ENCODE assay signal across 17 cellular contexts in the genomic region with DNA sequence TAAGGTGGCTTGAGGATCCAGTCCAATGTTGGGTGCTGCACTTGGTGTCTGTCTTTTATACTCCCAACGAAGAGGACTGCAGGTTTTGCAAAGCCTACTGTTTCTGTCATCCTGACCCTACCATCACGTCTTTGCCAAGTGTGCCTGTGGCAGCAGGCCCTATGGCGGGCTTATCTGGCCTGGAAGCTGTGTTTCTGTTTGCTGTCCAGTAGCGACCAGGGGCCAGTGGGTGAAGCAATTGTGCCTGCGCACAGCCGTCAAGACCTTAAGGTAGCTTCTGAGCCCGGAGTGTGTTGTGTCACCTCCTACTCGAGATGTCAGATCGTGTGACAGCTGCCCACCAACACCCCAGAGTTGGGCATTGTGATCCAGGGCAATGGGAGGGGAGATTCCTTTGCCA.
DNase-seq lines count a peak whose midpoint lies in the region; ATAC-seq, FAIRE-seq and TF ChIP-seq lines count a peak whose summit lies in the region.
"Had no signal": no experiment of that assay in that cellular context is flagged by ENCODE, and none has a peak within 500 bp of the region (broad histone marks: within the 10 kb centered on the region; RNA-seq: fewer than 3 reads in every experiment).

No MANE protein-coding gene starts in this region.

- ATAC-seq in heart left ventricle, result peak in 3 of 4 donors; percentile 2 to 16 (median 3)
- no peak for ATAC-seq in left ventricle myocardium superior
- no peak for ATAC-seq in K562
- no peak for ATAC-seq in HG03571 (IDR thresholded peaks at IDR 0.05; ENCODE audit: unreplicated experiment)
- ATAC-seq: CD8-positive, alpha-beta T cell had no signal

- CTCF ChIA-PET in K562 (lab: Yijun Ruan, JAX; ENCODE audit: low intra/inter-chr PET ratio), result no interaction called here

- 75 to 83% (median 78%) methylated on average over 7 to 9 of the region's 9 CpGs for WGBS in heart left ventricle, 4 donors
- WGBS in K562 (ENCODE audit: insufficient coverage, low coverage, missing lambda C conversion rate), result 83% methylated on average over 9 of the region's 9 CpGs
- WGBS in mesenchymal stem cell, result 97% methylated on average over 9 of the region's 9 CpGs

- no peak overlapping the region for H2AK5ac ChIP-seq in mesenchymal stem cell (ENCODE audit: low read length, severe bottlenecking)

- TF ChIP-seq EP300 in K562 (IDR thresholded peaks at IDR 0.05; ENCODE audit: low read length), result no peak

- H3K36me3 ChIP-seq in heart left ventricle (peaks cover 0 to 36% (median 25%) of the 10 kb centered on the region in 9 donors), K562 (ENCODE audit: control insufficient read depth, insufficient read depth, low read length) (peaks cover 40% of the 10 kb centered on the region; the same call in 2 of the 3 replicates), mesenchymal stem cell (ENCODE audit: control insufficient read depth in 1 of 2, insufficient read depth in 2 of 2, low read depth in 1 of 2, low read length in 2 of 2) (peaks cover 38 to 50% of the 10 kb centered on the region in 2 experiments)

- intact Hi-C loops in heart left ventricle (cut with DNase I) (no loop called here), left ventricle myocardium superior (cut with micrococcal nuclease) (no loop called here), K562 (cut with micrococcal nuclease) (no loop called here)

- H2AFZ ChIP-seq in K562 (ENCODE audit: low read depth, low read length) (no peak overlapping the region), mesenchymal stem cell (ENCODE audit: low read depth, low read length) (no peak overlapping the region)

- H3K4me1 ChIP-seq in heart left ventricle, result peaks cover 0 to 36% (median 15%) of the 10 kb centered on the region in 12 donors
- peaks cover 9 to 19% of the 10 kb centered on the region in 2 experiments; a peak in 4 of 5 replicates for H3K4me1 ChIP-seq in K562 (replicated peaks in 1 of 2; ENCODE audit: control insufficient read depth in 2 of 2, insufficient read depth in 2 of 2, low read length in 2 of 2)
- peaks cover 9% of the 10 kb centered on the region for H3K4me1 ChIP-seq in mesenchymal stem cell (ENCODE audit: control insufficient read depth, insufficient read depth, low read depth, low read length)

- H3K4me3 ChIP-seq in heart left ventricle (no peak overlapping the region), K562 (no peak overlapping the region), mesenchymal stem cell (ENCODE audit: insufficient read depth in 1 of 2, low read depth in 1 of 2, low read length in 2 of 2) (no peak overlapping the region)
- H3K4me3 ChIP-seq: BLaER1, HAP-1 had no signal

- H2BK15ac ChIP-seq in mesenchymal stem cell (ENCODE audit: low read depth, poor library complexity, severe bottlenecking), result no peak overlapping the region

- peaks cover 2% of the 10 kb centered on the region; the same call in 1 of the 2 replicates for H4K20me1 ChIP-seq in K562 (replicated peaks; ENCODE audit: control insufficient read depth, insufficient read depth, low read length)

- no peak overlapping the region for H2BK5ac ChIP-seq in mesenchymal stem cell (ENCODE audit: low read depth, low read length, poor library complexity, severe bottlenecking)

- no peak overlapping the region for H3K14ac ChIP-seq in mesenchymal stem cell (ENCODE audit: low read length in 2 of 2)

- H3K9ac ChIP-seq in K562 (ENCODE audit: insufficient read depth in 1 of 2, low read depth in 2 of 2, low read length in 2 of 2), result 0 out of 4 replicates have a peak overlapping the region, but pooled peaks of 1 of the 2 experiments have one; percentile 22
- H3K9ac ChIP-seq in mesenchymal stem cell (ENCODE audit: low read length), result no peak overlapping the region
- H3K9ac ChIP-seq: BLaER1 had no signal

- peak overlapping the region; percentile 48 for H4K91ac ChIP-seq in mesenchymal stem cell (ENCODE audit: low read length)

- peaks cover 12% of the 10 kb centered on the region for H3K79me1 ChIP-seq in mesenchymal stem cell (replicated peaks; ENCODE audit: low read length, poor library complexity, severe bottlenecking)

- no peaks in the 10 kb centered on the region for H3K9me1 ChIP-seq in K562 (ENCODE audit: control insufficient read depth, insufficient read depth, low read length)

- TF ChIP-seq RAD21 in K562 (CRISPR knock-in tag; conservative IDR thresholded peaks at IDR 0.05 in 1 of 2, IDR thresholded peaks at IDR 0.05 in 1 of 2), result no peak

- H3K9me3 ChIP-seq in heart left ventricle (no peaks in the 10 kb centered on the region), K562 (replicated peaks; ENCODE audit: control insufficient read depth, insufficient read depth, low read depth, low read length) (no peaks in the 10 kb centered on the region), mesenchymal stem cell (ENCODE audit: control insufficient read depth, low read length) (no peaks in the 10 kb centered on the region)
- H3K9me3 ChIP-seq: BLaER1, HAP-1 had no signal

- H3K4me2 ChIP-seq in K562 (ENCODE audit: insufficient read depth, low read length) (no peak overlapping the region), mesenchymal stem cell (ENCODE audit: low read length, poor library complexity, severe bottlenecking) (no peak overlapping the region)
- H3K4me2 ChIP-seq: BLaER1 had no signal

- H3K23ac ChIP-seq in mesenchymal stem cell (ENCODE audit: low read length in 2 of 2), result no peak overlapping the region

- no peak overlapping the region for H3K4ac ChIP-seq in mesenchymal stem cell (ENCODE audit: low read depth in 1 of 2, low read length in 2 of 2)

- no peak overlapping the region for H3K27ac ChIP-seq in heart left ventricle
- H3K27ac ChIP-seq in K562 (ENCODE audit: extremely low read depth, low read depth, low read length), result no peak overlapping the region
- no peak overlapping the region for H3K27ac ChIP-seq in mesenchymal stem cell (ENCODE audit: low read length, poor library complexity, severe bottlenecking)
- H3K27ac ChIP-seq: BLaER1 had no signal

- POLR2A ChIA-PET in K562 (lab: Yijun Ruan, JAX), result interaction anchor here (0.6 to 0.7 kb wide), 2 partner anchors 8 to 195 kb away, joined by 3 read pairs; no protein-coding TSS in a partner anchor

- H3K79me2 ChIP-seq in K562 (ENCODE audit: control insufficient read depth, insufficient read depth, low read length), result peaks cover 21% of the 10 kb centered on the region

- in situ Hi-C loops in K562 (cut with MboI), result no loop called here

- no TSS peak for BruUV-seq in K562 (replicated peaks; lab: Mats Ljungman, UMichigan)

- TF ChIP-seq POLR2A in heart left ventricle (IDR thresholded peaks at IDR 0.05) (no peak), K562 (conservative IDR thresholded peaks at IDR 0.05) (no peak)

- no peak for FAIRE-seq in K562 (lab: Jason Lieb, UNC)
- FAIRE-seq: GM19239, H1 had no signal

- no peak for TF ChIP-seq CTCF in heart left ventricle (IDR thresholded peaks at IDR 0.05)
- TF ChIP-seq CTCF in K562 (IDR thresholded peaks at IDR 0.05 in 2 of 3, conservative IDR thresholded peaks at IDR 0.05 in 1 of 3; ENCODE audit: insufficient read depth in 2 of 3, low read depth in 1 of 3, low read length in 3 of 3), result no peak

- H3K27me3 ChIP-seq in heart left ventricle (no peaks in the 10 kb centered on the region), K562 (ENCODE audit: control insufficient read depth in 2 of 2, insufficient read depth in 2 of 2, low read length in 2 of 2) (no peaks in the 10 kb centered on the region), mesenchymal stem cell (ENCODE audit: control insufficient read depth in 1 of 2, insufficient read depth in 1 of 2, low read length in 2 of 2) (no peaks in the 10 kb centered on the region)
- H3K27me3 ChIP-seq: BLaER1 had no signal

- H2BK120ac ChIP-seq in mesenchymal stem cell (ENCODE audit: low read depth, low read length), result no peak overlapping the region

- H2BK12ac ChIP-seq in mesenchymal stem cell (ENCODE audit: low read length in 2 of 2), result no peak overlapping the region

- no peak overlapping the region for H4K8ac ChIP-seq in mesenchymal stem cell (ENCODE audit: low read length)

- no peak overlapping the region for H3K18ac ChIP-seq in mesenchymal stem cell (ENCODE audit: low read depth in 1 of 2, low read length in 2 of 2)

- DNase-seq in heart left ventricle (no peak), left ventricle myocardium superior (no peak), K562 (ENCODE audit: extremely low read depth in 1 of 4, low spot score in 3 of 4) (no peak), mesenchymal stem cell (no peak), NCI-H2196 (lab: John Stamatoyannopoulos, UW; ENCODE audit: unreplicated experiment) (no peak), HuH-7 (ENCODE audit: low spot score) (no peak)
- DNase-seq: 8988T; Calu3; CD8-positive, alpha-beta T cell; DMS79 treated with DMSO at 0.1 percent for 48 hours; GF-D8; IMR-90 had no signal

TF ChIP-seq in K562, 482 proteins besides CTCF, POLR2A, EP300 and RAD21 (continues in another document):
- TF ChIP-seq HNRNPUL1 (IDR thresholded peaks at IDR 0.05; ENCODE audit: low read length) (no peak), NFYB (IDR thresholded peaks at IDR 0.05; ENCODE audit: extremely low read depth, insufficient read length) (no peak), DDX20 (tag; IDR thresholded peaks at IDR 0.05; ENCODE audit: low read depth) (no peak), ETV1 (tag; conservative IDR thresholded peaks at IDR 0.05; ENCODE audit: low read depth) (no peak)
- TF ChIP-seq, protein P1, sequence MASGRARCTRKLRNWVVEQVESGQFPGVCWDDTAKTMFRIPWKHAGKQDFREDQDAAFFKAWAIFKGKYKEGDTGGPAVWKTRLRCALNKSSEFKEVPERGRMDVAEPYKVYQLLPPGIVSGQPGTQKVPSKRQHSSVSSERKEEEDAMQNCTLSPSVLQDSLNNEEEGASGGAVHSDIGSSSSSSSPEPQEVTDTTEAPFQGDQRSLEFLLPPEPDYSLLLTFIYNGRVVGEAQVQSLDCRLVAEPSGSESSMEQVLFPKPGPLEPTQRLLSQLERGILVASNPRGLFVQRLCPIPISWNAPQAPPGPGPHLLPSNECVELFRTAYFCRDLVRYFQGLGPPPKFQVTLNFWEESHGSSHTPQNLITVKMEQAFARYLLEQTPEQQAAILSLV (tag; IDR thresholded peaks at IDR 0.05), result no peak

Comparison
In these comparisons a context has a peak if more than half of its experiments do, and no peak if none do; other contexts are left out.
1. ATAC-seq: peak in heart left ventricle (3 of 4); none in left ventricle myocardium superior (single experiment), K562 (single experiment) and HG03571 (single experiment).